ENCODE assay signal across 2 cellular contexts in the genomic region with DNA sequence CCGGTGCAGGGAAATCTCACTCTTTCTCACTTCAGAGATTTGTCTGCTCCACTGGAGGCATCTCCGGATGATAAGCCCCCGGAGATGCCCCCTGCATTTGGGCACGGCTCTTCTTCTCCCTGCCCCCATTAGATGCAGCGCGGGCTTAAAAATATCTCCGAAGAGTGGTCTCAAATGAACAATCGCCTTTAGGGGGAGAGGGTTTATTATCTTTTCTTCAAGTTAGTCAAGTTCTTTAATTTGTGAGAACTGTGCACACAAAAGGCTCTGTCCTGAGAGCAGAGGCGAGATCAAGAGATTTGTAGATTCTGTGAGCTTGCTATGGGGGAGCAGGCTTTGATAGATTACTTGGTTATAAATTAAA.
TF ChIP-seq lines count a peak whose summit lies in the region.

No MANE protein-coding gene starts in this region.

TF ChIP-seq in A549, 52 proteins besides CTCF, POLR2A, EP300 and RAD21 (continued from another document):
- no peak for TF ChIP-seq ZFP36 (IDR thresholded peaks at IDR 0.05; ENCODE audit: borderline replicate concordance, partially characterized antibody)

TF ChIP-seq in HEK293, 187 proteins besides CTCF, POLR2A, EP300 and RAD21 (continued from another document):
- TF ChIP-seq, protein P1, sequence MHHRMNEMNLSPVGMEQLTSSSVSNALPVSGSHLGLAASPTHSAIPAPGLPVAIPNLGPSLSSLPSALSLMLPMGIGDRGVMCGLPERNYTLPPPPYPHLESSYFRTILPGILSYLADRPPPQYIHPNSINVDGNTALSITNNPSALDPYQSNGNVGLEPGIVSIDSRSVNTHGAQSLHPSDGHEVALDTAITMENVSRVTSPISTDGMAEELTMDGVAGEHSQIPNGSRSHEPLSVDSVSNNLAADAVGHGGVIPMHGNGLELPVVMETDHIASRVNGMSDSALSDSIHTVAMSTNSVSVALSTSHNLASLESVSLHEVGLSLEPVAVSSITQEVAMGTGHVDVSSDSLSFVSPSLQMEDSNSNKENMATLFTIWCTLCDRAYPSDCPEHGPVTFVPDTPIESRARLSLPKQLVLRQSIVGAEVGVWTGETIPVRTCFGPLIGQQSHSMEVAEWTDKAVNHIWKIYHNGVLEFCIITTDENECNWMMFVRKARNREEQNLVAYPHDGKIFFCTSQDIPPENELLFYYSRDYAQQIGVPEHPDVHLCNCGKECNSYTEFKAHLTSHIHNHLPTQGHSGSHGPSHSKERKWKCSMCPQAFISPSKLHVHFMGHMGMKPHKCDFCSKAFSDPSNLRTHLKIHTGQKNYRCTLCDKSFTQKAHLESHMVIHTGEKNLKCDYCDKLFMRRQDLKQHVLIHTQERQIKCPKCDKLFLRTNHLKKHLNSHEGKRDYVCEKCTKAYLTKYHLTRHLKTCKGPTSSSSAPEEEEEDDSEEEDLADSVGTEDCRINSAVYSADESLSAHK (tag by site-specific recombination; IDR thresholded peaks at IDR 0.05) = no peak
- TF ChIP-seq ZNF335 (tag by site-specific recombination; conservative IDR thresholded peaks at IDR 0.05) (peak; percentile 37), GLIS2 (tag by site-specific recombination; IDR thresholded peaks at IDR 0.05) (0 out of 2 replicates have a peak, but pooled peaks have one; percentile 4), ZNF660 (tag by site-specific recombination; IDR thresholded peaks at IDR 0.05) (no peak), ZNF549 (tag by site-specific recombination; IDR thresholded peaks at IDR 0.05) (no peak)
- TF ChIP-seq, protein P2, sequence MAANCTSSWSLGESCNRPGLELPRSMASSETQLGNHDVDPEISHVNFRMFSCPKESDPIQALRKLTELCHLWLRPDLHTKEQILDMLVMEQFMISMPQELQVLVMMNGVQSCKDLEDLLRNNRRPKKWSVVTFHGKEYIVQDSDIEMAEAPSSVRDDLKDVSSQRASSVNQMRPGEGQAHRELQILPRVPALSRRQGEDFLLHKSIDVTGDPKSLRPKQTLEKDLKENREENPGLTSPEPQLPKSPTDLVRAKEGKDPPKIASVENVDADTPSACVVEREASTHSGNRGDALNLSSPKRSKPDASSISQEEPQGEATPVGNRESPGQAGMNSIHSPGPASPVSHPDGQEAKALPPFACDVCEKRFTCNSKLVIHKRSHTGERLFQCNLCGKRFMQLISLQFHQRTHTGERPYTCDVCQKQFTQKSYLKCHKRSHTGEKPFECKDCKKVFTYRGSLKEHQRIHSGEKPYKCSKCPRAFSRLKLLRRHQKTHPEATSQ (tag by site-specific recombination; IDR thresholded peaks at IDR 0.05) = no peak
- TF ChIP-seq, protein P3, sequence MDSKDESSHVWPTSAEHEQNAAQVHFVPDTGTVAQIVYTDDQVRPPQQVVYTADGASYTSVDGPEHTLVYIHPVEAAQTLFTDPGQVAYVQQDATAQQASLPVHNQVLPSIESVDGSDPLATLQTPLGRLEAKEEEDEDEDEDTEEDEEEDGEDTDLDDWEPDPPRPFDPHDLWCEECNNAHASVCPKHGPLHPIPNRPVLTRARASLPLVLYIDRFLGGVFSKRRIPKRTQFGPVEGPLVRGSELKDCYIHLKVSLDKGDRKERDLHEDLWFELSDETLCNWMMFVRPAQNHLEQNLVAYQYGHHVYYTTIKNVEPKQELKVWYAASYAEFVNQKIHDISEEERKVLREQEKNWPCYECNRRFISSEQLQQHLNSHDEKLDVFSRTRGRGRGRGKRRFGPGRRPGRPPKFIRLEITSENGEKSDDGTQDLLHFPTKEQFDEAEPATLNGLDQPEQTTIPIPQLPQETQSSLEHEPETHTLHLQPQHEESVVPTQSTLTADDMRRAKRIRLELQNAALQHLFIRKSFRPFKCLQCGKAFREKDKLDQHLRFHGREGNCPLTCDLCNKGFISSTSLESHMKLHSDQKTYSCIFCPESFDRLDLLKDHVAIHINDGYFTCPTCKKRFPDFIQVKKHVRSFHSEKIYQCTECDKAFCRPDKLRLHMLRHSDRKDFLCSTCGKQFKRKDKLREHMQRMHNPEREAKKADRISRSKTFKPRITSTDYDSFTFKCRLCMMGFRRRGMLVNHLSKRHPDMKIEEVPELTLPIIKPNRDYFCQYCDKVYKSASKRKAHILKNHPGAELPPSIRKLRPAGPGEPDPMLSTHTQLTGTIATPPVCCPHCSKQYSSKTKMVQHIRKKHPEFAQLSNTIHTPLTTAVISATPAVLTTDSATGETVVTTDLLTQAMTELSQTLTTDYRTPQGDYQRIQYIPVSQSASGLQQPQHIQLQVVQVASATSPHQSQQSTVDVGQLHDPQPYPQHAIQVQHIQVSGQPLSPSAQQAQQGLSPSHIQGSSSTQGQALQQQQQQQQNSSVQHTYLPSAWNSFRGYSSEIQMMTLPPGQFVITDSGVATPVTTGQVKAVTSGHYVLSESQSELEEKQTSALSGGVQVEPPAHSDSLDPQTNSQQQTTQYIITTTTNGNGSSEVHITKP (tag by site-specific recombination; IDR thresholded peaks at IDR 0.05) = 0 out of 2 replicates have a peak, but pooled peaks have one; percentile 39
